In the genomic region with DNA sequence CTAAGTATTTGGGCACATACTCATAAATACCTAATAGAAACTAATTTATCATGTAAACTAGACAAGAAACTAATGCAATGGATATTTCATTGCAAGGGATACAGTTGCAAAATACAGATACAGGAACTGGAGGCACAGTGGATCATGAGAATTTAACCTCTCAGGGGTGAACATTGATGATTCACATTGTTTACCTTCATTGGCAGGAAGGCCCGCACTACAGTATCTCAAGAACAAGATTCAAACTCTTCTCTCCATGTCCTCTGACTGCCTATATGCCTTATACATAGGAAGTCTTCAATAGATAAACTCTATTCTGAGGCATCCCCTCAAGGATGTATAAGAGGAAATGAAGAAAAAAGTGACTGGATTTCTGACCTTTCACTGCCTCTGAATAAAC, we compare ENCODE assay signal across 13 cellular contexts.
"Had no signal": no experiment of that assay in that cellular context is flagged by ENCODE, and none has a peak within 500 bp of the region (broad histone marks: within the 10 kb centered on the region; RNA-seq: fewer than 3 reads in every experiment).

No MANE protein-coding gene starts in this region.

- DNase-seq: activated CD4-positive, alpha-beta T cell treated with anti-CD3 and anti-CD28 coated beads, Interleukin-2, amount 50 U/mL, for 48 hours; activated CD4-positive, CD25-positive, alpha-beta regulatory T cell treated with anti-CD3 and anti-CD28 coated beads, Interleukin-2, amount 50 U/mL, for 72 hours; activated effector memory CD4-positive, alpha-beta T cell treated with Interleukin-2 at 50 U/mL for 16 hours; amniotic stem cell; erythroblast; foreskin melanocyte; nephron progenitor cell; occipital lobe; stimulated activated CD4-positive, alpha-beta T cell treated with anti-CD3 and anti-CD28 coated beads, Interleukin-1b, Interleukin-23, amount 100 ng/mL, for 48 hours had no signal

- H3K36me3 ChIP-seq: prostate gland had no signal

- H3K27ac ChIP-seq: prostate gland had no signal

- ATAC-seq: sciatic nerve had no signal

- H3K36me3 Mint-ChIP-seq: brain had no signal

- H3K4me1 ChIP-seq: prostate gland had no signal

- H3K27ac Mint-ChIP-seq: activated naive CD4-positive, alpha-beta T cell treated with anti-CD3 and anti-CD28 coated beads, Interleukin-2, amount 50 U/mL, for 72 hours; brain; nephron progenitor cell had no signal

- H3K4me3 Mint-ChIP-seq: brain, nephron progenitor cell had no signal

- H3K4me3 ChIP-seq: prostate gland had no signal

- H3K4me1 Mint-ChIP-seq: brain, nephron progenitor cell had no signal

- H3K27me3 Mint-ChIP-seq: brain had no signal

- H3K9me3 ChIP-seq: prostate gland had no signal
